23 cellular contexts compared by ENCODE assay signal in the genomic region with DNA sequence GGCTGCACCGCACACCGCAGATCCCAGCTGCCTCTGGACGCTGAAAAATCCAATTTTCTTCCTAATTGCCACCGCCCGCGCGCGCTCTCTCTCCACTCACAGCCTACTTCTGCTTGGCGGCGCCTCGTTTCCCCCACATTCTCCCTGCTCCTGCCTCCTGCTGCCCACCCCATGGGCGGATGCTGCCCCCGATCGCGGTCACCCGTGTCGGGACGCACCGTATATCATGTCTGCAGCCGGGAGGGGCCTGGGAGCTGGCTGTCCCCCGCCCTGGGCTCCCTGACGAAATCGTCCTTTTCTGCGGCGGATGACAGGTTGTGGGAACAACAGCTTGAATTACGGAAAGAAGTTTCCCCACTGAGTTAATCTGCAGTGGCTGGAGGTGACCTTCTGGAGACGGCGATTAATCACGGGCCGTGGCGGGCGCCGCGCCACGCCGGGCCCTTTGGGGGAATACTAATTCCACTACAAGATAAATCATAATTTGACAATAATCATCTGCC. TPM values are rescaled to one million over a fixed set of nuclear protein-coding genes. Genes with fewer than 3 reads are reported as not detected.
DNase-seq lines count a peak whose midpoint lies in the region; ATAC-seq and TF ChIP-seq lines count a peak whose summit lies in the region.
"Had no signal": no experiment of that assay in that cellular context is flagged by ENCODE, and none has a peak within 500 bp of the region (broad histone marks: within the 10 kb centered on the region; RNA-seq: fewer than 3 reads in every experiment).

No MANE protein-coding gene starts in this region.

- peak overlapping the region in 1 of 2 donors; percentile 7 for H3K27ac Mint-ChIP-seq in natural killer cell treated with Interleukin-12 subunit alpha and Interleukin-12 subunit beta and Interleukin-15 and Interleukin-18, amount 100 ng/mL, for 72 hours
- H3K27ac Mint-ChIP-seq in natural killer cell (no peak overlapping the region), neural crest cell (ENCODE audit: unreplicated experiment) (no peak overlapping the region)
- H3K27ac Mint-ChIP-seq: activated CD4-positive, alpha-beta memory T cell treated with anti-CD3 and anti-CD28 coated beads for 36 hours; activated naive CD4-positive, alpha-beta T cell treated with anti-CD3 and anti-CD28 coated beads for 36 hours; activated T-cell treated with anti-CD3 and anti-CD28 coated beads, Interleukin-2, amount 50 U/mL, for 24 hours; CD4-positive, alpha-beta T cell; effector memory CD8-positive, alpha-beta T cell had no signal

- peak; percentile 53 for DNase-seq in natural killer cell treated with Interleukin-12 subunit alpha and Interleukin-12 subunit beta and Interleukin-15 and Interleukin-18, amount 100 ng/mL, for 72 hours (ENCODE audit: low spot score)
- DNase-seq in natural killer cell, result no peak
- DNase-seq in body of pancreas, result peak; percentile 40 to 58 (median 48)
- DNase-seq in neural crest cell (ENCODE audit: low read depth, low spot score), result no peak
- no peak for DNase-seq in effector CD8-positive, alpha-beta T cell (lab: John Stamatoyannopoulos, UW)
- no peak for DNase-seq in LoVo (ENCODE audit: low spot score)
- DNase-seq: activated CD4-positive, alpha-beta memory T cell treated with anti-CD3 and anti-CD28 coated beads for 36 hours; activated naive CD4-positive, alpha-beta T cell treated with anti-CD3 and anti-CD28 coated beads for 36 hours; activated T-cell treated with anti-CD3 and anti-CD28 coated beads, Interleukin-2, amount 50 U/mL, for 24 hours; aorta; CD4-positive, alpha-beta T cell; cerebellar nuclear complex; DMS153; effector memory CD8-positive, alpha-beta T cell; head of caudate nucleus; NCI-H1436; small intestine; stimulated activated CD4-positive, alpha-beta T cell treated with anti-CD3 and anti-CD28 coated beads, Interleukin-4, amount 100 ng/mL, for 24 hours; T-helper 1 cell had no signal

- no peaks in the 10 kb centered on the region for H3K9me3 ChIP-seq in body of pancreas
- H3K9me3 ChIP-seq: A549, prostate gland had no signal

- H3K27me3 Mint-ChIP-seq in natural killer cell treated with Interleukin-12 subunit alpha and Interleukin-12 subunit beta and Interleukin-15 and Interleukin-18, amount 100 ng/mL, for 72 hours, result peaks cover 6 to 17% of the 10 kb centered on the region in 2 donors
- peaks cover 0 to 14% of the 10 kb centered on the region in 2 donors for H3K27me3 Mint-ChIP-seq in natural killer cell (ENCODE audit: low read depth in 2 of 2)
- peaks cover 48% of the 10 kb centered on the region for H3K27me3 Mint-ChIP-seq in neural crest cell (ENCODE audit: low read depth)

- TF ChIP-seq POLR2A in body of pancreas (IDR thresholded peaks at IDR 0.05), result no peak

- intact Hi-C loops in natural killer cell (cut with micrococcal nuclease), result no loop called here
- intact Hi-C loops in body of pancreas (cut with DNase I), result no loop called here

- H3K27me3 ChIP-seq in body of pancreas, result peaks cover 0 to under 1% of the 10 kb centered on the region in 2 donors

- H3K4me3 Mint-ChIP-seq in natural killer cell treated with Interleukin-12 subunit alpha and Interleukin-12 subunit beta and Interleukin-15 and Interleukin-18, amount 100 ng/mL, for 72 hours, result no peak overlapping the region
- H3K4me3 Mint-ChIP-seq in natural killer cell (no peak overlapping the region), neural crest cell (peak overlapping the region; percentile 14)
- H3K4me3 Mint-ChIP-seq: activated CD4-positive, alpha-beta memory T cell treated with anti-CD3 and anti-CD28 coated beads for 36 hours; activated naive CD4-positive, alpha-beta T cell treated with anti-CD3 and anti-CD28 coated beads for 36 hours; activated T-cell treated with anti-CD3 and anti-CD28 coated beads, Interleukin-2, amount 50 U/mL, for 24 hours; CD4-positive, alpha-beta T cell; effector memory CD8-positive, alpha-beta T cell had no signal

- H3K9me3 Mint-ChIP-seq in natural killer cell treated with Interleukin-12 subunit alpha and Interleukin-12 subunit beta and Interleukin-15 and Interleukin-18, amount 100 ng/mL, for 72 hours, result no peaks in the 10 kb centered on the region
- H3K9me3 Mint-ChIP-seq in natural killer cell (no peaks in the 10 kb centered on the region), neural crest cell (no peaks in the 10 kb centered on the region)
- H3K9me3 Mint-ChIP-seq: activated CD4-positive, alpha-beta memory T cell treated with anti-CD3 and anti-CD28 coated beads for 36 hours; activated naive CD4-positive, alpha-beta T cell treated with anti-CD3 and anti-CD28 coated beads for 36 hours; activated T-cell treated with anti-CD3 and anti-CD28 coated beads, Interleukin-2, amount 50 U/mL, for 24 hours; CD4-positive, alpha-beta T cell; effector memory CD8-positive, alpha-beta T cell had no signal

- H3K27ac ChIP-seq in body of pancreas, result peak overlapping the region in 3 of 4 donors; percentile 36 to 66 (median 44)
- H3K27ac ChIP-seq: prostate gland had no signal

- no peak for ATAC-seq in natural killer cell treated with Interleukin-12 subunit alpha and Interleukin-12 subunit beta and Interleukin-15 and Interleukin-18, amount 100 ng/mL, for 72 hours
- ATAC-seq in natural killer cell (no peak), body of pancreas (peak; percentile 56), HG03342 (IDR thresholded peaks at IDR 0.05; ENCODE audit: unreplicated experiment) (no peak), GM18907 (IDR thresholded peaks at IDR 0.05; ENCODE audit: unreplicated experiment) (no peak)
- ATAC-seq: effector memory CD8-positive, alpha-beta T cell had no signal

- TF ChIP-seq CTCF in natural killer cell (IDR thresholded peaks at IDR 0.05), result no peak
- TF ChIP-seq CTCF in body of pancreas (IDR thresholded peaks at IDR 0.05), result no peak
- TF ChIP-seq CTCF in neural crest cell (conservative IDR thresholded peaks at IDR 0.05), result no peak

- H3K4me1 Mint-ChIP-seq in natural killer cell treated with Interleukin-12 subunit alpha and Interleukin-12 subunit beta and Interleukin-15 and Interleukin-18, amount 100 ng/mL, for 72 hours (ENCODE audit: low read depth in 2 of 2), result peaks cover 21 to 50% of the 10 kb centered on the region in 2 donors
- H3K4me1 Mint-ChIP-seq in natural killer cell (peaks cover 19 to 64% of the 10 kb centered on the region in 2 donors), neural crest cell (peaks cover 64% of the 10 kb centered on the region)

- no peaks in the 10 kb centered on the region for H3K36me3 Mint-ChIP-seq in natural killer cell treated with Interleukin-12 subunit alpha and Interleukin-12 subunit beta and Interleukin-15 and Interleukin-18, amount 100 ng/mL, for 72 hours
- H3K36me3 Mint-ChIP-seq in natural killer cell (no peaks in the 10 kb centered on the region), neural crest cell (ENCODE audit: low read depth) (no peaks in the 10 kb centered on the region)
- H3K36me3 Mint-ChIP-seq: activated CD4-positive, alpha-beta memory T cell treated with anti-CD3 and anti-CD28 coated beads for 36 hours had no signal

- H3K4me1 ChIP-seq in body of pancreas, result peaks cover 29% of the 10 kb centered on the region
- H3K4me1 ChIP-seq: prostate gland had no signal

- no peak overlapping the region for H3K4me3 ChIP-seq in body of pancreas
- H3K4me3 ChIP-seq: A549, prostate gland had no signal

- no peaks in the 10 kb centered on the region for H3K36me3 ChIP-seq in body of pancreas (replicated peaks in 1 of 2; ENCODE audit: insufficient read depth in 1 of 2, low read depth in 2 of 2)
- H3K36me3 ChIP-seq: prostate gland had no signal

- 23 to 39% methylated on average over 26 to 35 of the region's 36 CpGs for WGBS in body of pancreas, 2 donors

RNA-seq across cellular contexts. Expression of gene PSD2, which starts 36.3 kb away (rescaled TPM):
- total RNA-seq in natural killer cell treated with Interleukin-12 subunit alpha and Interleukin-12 subunit beta and Interleukin-15 and Interleukin-18, amount 100 ng/mL, for 72 hours, result not detected
- total RNA-seq in natural killer cell (1 to 10 TPM; 1.3 to 2.5 (median 1.3) TPM), body of pancreas (under 1 TPM in 1 of 2 donors, not detected in 1; 0.52 TPM), neural crest cell (0.66 and 0.68 TPM in 2 replicates)
- total RNA-seq: activated CD4-positive, alpha-beta memory T cell treated with anti-CD3 and anti-CD28 coated beads for 36 hours; activated naive CD4-positive, alpha-beta T cell treated with anti-CD3 and anti-CD28 coated beads for 36 hours had no signal

Comparison
In these comparisons a context has a peak if more than half of its experiments do, and no peak if none do; other contexts are left out.
1. DNase-seq: peak in natural killer cell treated with Interleukin-12 subunit alpha and Interleukin-12 subunit beta and Interleukin-15 and Interleukin-18, amount 100 ng/mL, for 72 hours (single experiment) and body of pancreas (4 of 4); none in natural killer cell (single experiment), neural crest cell (single experiment), effector CD8-positive, alpha-beta T cell (single experiment) and LoVo (single experiment).